ENCODE assay signal across 21 cellular contexts in genomic region chr1:11989669-11990068, GRCh38. TPM values are rescaled to one million over a fixed set of nuclear protein-coding genes. Genes with fewer than 3 reads are reported as not detected.
A peak's percentile ranks its signal among the peaks of the same experiment; 100 is the strongest.
DNase-seq lines count a peak whose midpoint lies in the region; ATAC-seq and TF ChIP-seq lines count a peak whose summit lies in the region.
"Had no signal": no experiment of that assay in that cellular context is flagged by ENCODE, and none has a peak within 500 bp of the region (broad histone marks: within the 10 kb centered on the region; RNA-seq: fewer than 3 reads in every experiment).

No MANE protein-coding gene starts in this region.

- WGBS in psoas muscle, 3 donors, result 43 to 64% (median 47%) methylated on average over 7 of the region's 7 CpGs
- no CpG with 5 or more reads among the region's 7 CpGs for WGBS in trophoblast cell (ENCODE audit: extremely low coverage, insufficient coverage, insufficient read length)
- WGBS in neuronal stem cell (ENCODE audit: extremely low coverage in 2 of 2, insufficient read length in 2 of 2, insufficient replicate concordance in 1 of 2), 2 donors, result no CpG with 5 or more reads among the region's 7 CpGs

- no peaks in the 10 kb centered on the region for H3K27me3 ChIP-seq in right atrium auricular region
- no peaks in the 10 kb centered on the region for H3K27me3 ChIP-seq in psoas muscle (ENCODE audit: insufficient read depth in 3 of 3, low read length in 2 of 3)
- H3K27me3 ChIP-seq in vagina, result no peaks in the 10 kb centered on the region
- H3K27me3 ChIP-seq in trophoblast cell (ENCODE audit: insufficient read depth, low read length), result no peaks in the 10 kb centered on the region
- H3K27me3 ChIP-seq in neuronal stem cell (ENCODE audit: control insufficient read depth in 3 of 3, insufficient read depth in 3 of 3, low read depth in 1 of 3, low read length in 3 of 3), result no peaks in the 10 kb centered on the region

- no peaks in the 10 kb centered on the region for H3K9me3 ChIP-seq in right atrium auricular region
- H3K9me3 ChIP-seq in psoas muscle, result no peaks in the 10 kb centered on the region
- no peaks in the 10 kb centered on the region for H3K9me3 ChIP-seq in vagina
- H3K9me3 ChIP-seq in trophoblast cell (ENCODE audit: insufficient read depth, low read depth, low read length), result no peaks in the 10 kb centered on the region
- no peaks in the 10 kb centered on the region for H3K9me3 ChIP-seq in neuronal stem cell (replicated peaks in 1 of 2; ENCODE audit: control insufficient read depth in 2 of 2, insufficient read depth in 1 of 2, low read depth in 1 of 2, low read length in 2 of 2)

- TF ChIP-seq CTCF in right atrium auricular region (IDR thresholded peaks at IDR 0.05), result no peak
- TF ChIP-seq CTCF in psoas muscle (IDR thresholded peaks at IDR 0.05), result no peak
- no peak for TF ChIP-seq CTCF in vagina (IDR thresholded peaks at IDR 0.05)

- H2AK5ac ChIP-seq in trophoblast cell (ENCODE audit: low read length) (no peak overlapping the region), neuronal stem cell (ENCODE audit: low read depth, low read length) (no peak overlapping the region)

- H2BK5ac ChIP-seq in trophoblast cell (ENCODE audit: low read depth, low read length, poor library complexity), result no peak overlapping the region
- no peak overlapping the region for H2BK5ac ChIP-seq in neuronal stem cell (ENCODE audit: low read length)

- H3K4me1 ChIP-seq in right atrium auricular region (peaks cover 0 to 50% of the 10 kb centered on the region in 2 donors), psoas muscle (peaks cover 50% of the 10 kb centered on the region), vagina (peaks cover 8% of the 10 kb centered on the region), trophoblast cell (ENCODE audit: control insufficient read depth in 1 of 2, insufficient read depth in 2 of 2, low read length in 2 of 2) (peaks cover 3 to 4% of the 10 kb centered on the region in 2 experiments), neuronal stem cell (ENCODE audit: control insufficient read depth in 2 of 2, insufficient read depth in 1 of 2, low read depth in 1 of 2, low read length in 2 of 2) (no peaks in the 10 kb centered on the region)

- H3K79me1 ChIP-seq in trophoblast cell (ENCODE audit: low read length), result peaks cover 3% of the 10 kb centered on the region
- H3K79me1 ChIP-seq in neuronal stem cell (ENCODE audit: low read depth, low read length), result peaks cover 16% of the 10 kb centered on the region

- H3K36me3 ChIP-seq in right atrium auricular region (peaks cover 84% of the 10 kb centered on the region), psoas muscle (ENCODE audit: insufficient read depth in 1 of 2, low read depth in 1 of 2) (peaks cover 6 to 92% of the 10 kb centered on the region in 2 donors), vagina (peaks cover 0 to 54% of the 10 kb centered on the region in 2 donors), trophoblast cell (ENCODE audit: control insufficient read depth in 1 of 2, insufficient read depth in 2 of 2, low read length in 2 of 2) (peaks cover 35 to 55% of the 10 kb centered on the region in 2 experiments), neuronal stem cell (replicated peaks in 1 of 2; ENCODE audit: control insufficient read depth in 2 of 2, insufficient read depth in 2 of 2, low read length in 2 of 2) (peaks cover 37 to 78% of the 10 kb centered on the region in 2 donors)

- ATAC-seq in Right ventricle myocardium inferior, result peak; percentile 32
- ATAC-seq in psoas muscle, result peak; percentile 36 to 66 (median 58)
- no peak for ATAC-seq in HG03108 (IDR thresholded peaks at IDR 0.05; ENCODE audit: unreplicated experiment)
- ATAC-seq: CD8-positive, alpha-beta T cell; T-helper 17 cell had no signal

- H2BK120ac ChIP-seq in trophoblast cell (ENCODE audit: insufficient read depth, low read length, poor library complexity) (no peak overlapping the region), neuronal stem cell (ENCODE audit: low read depth, low read length) (no peak overlapping the region)

- TF ChIP-seq POLR2A in vagina (IDR thresholded peaks at IDR 0.05), result no peak

- H4K8ac ChIP-seq in trophoblast cell (ENCODE audit: low read depth, low read length) (no peak overlapping the region), neuronal stem cell (ENCODE audit: low read depth, low read length) (no peak overlapping the region)

- no peak overlapping the region for H4K12ac ChIP-seq in trophoblast cell (ENCODE audit: low read depth, low read length)

- H3K4me2 ChIP-seq in trophoblast cell (ENCODE audit: low read length), result no peak overlapping the region
- no peak overlapping the region for H3K4me2 ChIP-seq in neuronal stem cell (ENCODE audit: insufficient read depth, low read length, poor library complexity, severe bottlenecking)

- H2BK12ac ChIP-seq in trophoblast cell (ENCODE audit: low read length) (no peak overlapping the region), neuronal stem cell (ENCODE audit: low read length) (no peak overlapping the region)

- H2BK15ac ChIP-seq in neuronal stem cell (ENCODE audit: low read length), result no peak overlapping the region

- H3K9ac ChIP-seq in trophoblast cell (ENCODE audit: low read length), result no peak overlapping the region
- H3K9ac ChIP-seq in neuronal stem cell (ENCODE audit: low read depth, low read length, poor library complexity), result no peak overlapping the region

- H2AFZ ChIP-seq in trophoblast cell (ENCODE audit: insufficient read depth, low read length, poor library complexity) (no peak overlapping the region), neuronal stem cell (ENCODE audit: low read length) (no peak overlapping the region)

- DNase-seq in Right ventricle myocardium inferior (ENCODE audit: missing footprints), result no peak
- no peak for DNase-seq in cardiac septum (ENCODE audit: low spot score)
- no peak for DNase-seq in right atrium auricular region (ENCODE audit: low spot score)
- DNase-seq in psoas muscle, result no peak
- no peak for DNase-seq in vagina (ENCODE audit: extremely low spot score in 2 of 2)
- no peak for DNase-seq in trophoblast cell
- no peak for DNase-seq in neuronal stem cell (ENCODE audit: low spot score)
- DNase-seq: activated naive CD4-positive, alpha-beta T cell treated with anti-CD3 and anti-CD28 coated beads for 36 hours; activated T-cell treated with anti-CD3 and anti-CD28 coated beads, Interleukin-2, amount 50 U/mL, for 48 hours; CD8-positive, alpha-beta T cell; GDM1; kidney; mesendoderm; NCI-H1694; NCI-H510A treated with DMSO at 0.1 percent for 48 hours; nucleus accumbens; stimulated activated CD4-positive, alpha-beta T cell treated with anti-CD3 and anti-CD28 coated beads, Interleukin-12 subunit alpha, Interleukin-12 subunit beta, amount 100 ng/mL, for 4 hours; stimulated activated CD4-positive, alpha-beta T cell treated with anti-CD3 and anti-CD28 coated beads, Interleukin-4, amount 100 ng/mL, for 4 hours; stimulated activated naive CD4-positive, alpha-beta T cell treated with Interleukin-2 at 50 U/mL for 16 hours; T-helper 17 cell had no signal

- H3K18ac ChIP-seq in trophoblast cell (ENCODE audit: low read length), result no peak overlapping the region
- no peak overlapping the region for H3K18ac ChIP-seq in neuronal stem cell (ENCODE audit: low read length)

- peak overlapping the region; percentile 95 for H3K27ac ChIP-seq in right atrium auricular region
- H3K27ac ChIP-seq in psoas muscle, result peak overlapping the region; percentile 97
- H3K27ac ChIP-seq in vagina, result peak overlapping the region; percentile 28
- H3K27ac ChIP-seq in trophoblast cell (ENCODE audit: low read depth, low read length), result no peak overlapping the region
- no peak overlapping the region for H3K27ac ChIP-seq in neuronal stem cell (replicated peaks; ENCODE audit: low read length)

- peaks cover under 1% of the 10 kb centered on the region for H3K79me2 ChIP-seq in trophoblast cell (ENCODE audit: control insufficient read depth, insufficient read depth, low read length, poor library complexity)

- no peak overlapping the region for H3K4me3 ChIP-seq in right atrium auricular region
- peak overlapping the region; percentile 5 for H3K4me3 ChIP-seq in psoas muscle
- H3K4me3 ChIP-seq in vagina, result no peak overlapping the region
- H3K4me3 ChIP-seq in trophoblast cell (ENCODE audit: low read depth, low read length), result no peak overlapping the region
- H3K4me3 ChIP-seq in neuronal stem cell (ENCODE audit: low read length in 2 of 2), result no peak overlapping the region

- no peak overlapping the region for H3K14ac ChIP-seq in trophoblast cell (ENCODE audit: low read length)
- H3K14ac ChIP-seq in neuronal stem cell (ENCODE audit: low read length), result no peak overlapping the region

- no peak overlapping the region for H3K4ac ChIP-seq in trophoblast cell (ENCODE audit: low read depth, low read length)
- no peak overlapping the region for H3K4ac ChIP-seq in neuronal stem cell (ENCODE audit: low read length)

- no peak overlapping the region for H4K91ac ChIP-seq in trophoblast cell (ENCODE audit: low read depth, low read length)
- H4K91ac ChIP-seq in neuronal stem cell (ENCODE audit: low read depth, low read length, poor library complexity), result no peak overlapping the region

- intact Hi-C loops in Right ventricle myocardium inferior (cut with DNase I), result no loop called here
- intact Hi-C loops in cardiac septum (cut with DNase I), result loop anchor here (2.0 kb wide), 1 partner anchor 103 kb away; no protein-coding TSS in a partner anchor
- intact Hi-C loops in psoas muscle (cut with DNase I), result no loop called here
- intact Hi-C loops in vagina (cut with DNase I), result no loop called here

- H3K23ac ChIP-seq in trophoblast cell (ENCODE audit: low read length), result no peak overlapping the region
- H3K23ac ChIP-seq in neuronal stem cell (ENCODE audit: low read depth, low read length, poor library complexity), result no peak overlapping the region

RNA-seq across cellular contexts. Expression of gene MFN2, which starts 9.4 kb away (rescaled TPM):
- 697 TPM for total RNA-seq in Right ventricle myocardium inferior
- 619 TPM for total RNA-seq in cardiac septum
- 100 to 1,000 TPM; 367 to 466 TPM for total RNA-seq in right atrium auricular region
- 100 to 1,000 TPM; 245 to 542 (median 320) TPM for total RNA-seq in psoas muscle
- polyA plus RNA-seq in psoas muscle, result 100 to 1,000 TPM; 163 to 225 (median 177) TPM
- 61.6 TPM for total RNA-seq in vagina
- 43.1 and 46.4 TPM in 2 replicates for polyA plus RNA-seq in trophoblast cell (2013)
- polyA plus RNA-seq in neuronal stem cell (2013, experiment 1 of 2), result 35.1 TPM
- polyA plus RNA-seq in neuronal stem cell (2013, experiment 2 of 2), result 33.9 TPM

RNA-seq across cellular contexts. Expression of gene MIIP, which starts 29.6 kb away (rescaled TPM):
- total RNA-seq in Right ventricle myocardium inferior, result 12.3 TPM
- 18.7 TPM for total RNA-seq in cardiac septum
- 10 to 100 TPM; 19.1 to 31.0 TPM for total RNA-seq in right atrium auricular region
- 10 to 100 TPM; 14.4 to 20.3 (median 16.7) TPM for total RNA-seq in psoas muscle
- polyA plus RNA-seq in psoas muscle, result 10 to 100 TPM; 20.0 to 30.5 (median 23.4) TPM
- 34.6 TPM for total RNA-seq in vagina
- polyA plus RNA-seq in trophoblast cell (2013), result 32.1 and 33.6 TPM in 2 replicates
- 57.1 TPM for polyA plus RNA-seq in neuronal stem cell (2013, experiment 1 of 2)
- 54.7 TPM for polyA plus RNA-seq in neuronal stem cell (2013, experiment 2 of 2)

RNA-seq across cellular contexts. Expression of gene PLOD1, which starts 55.2 kb away (rescaled TPM):
- total RNA-seq in Right ventricle myocardium inferior (70.4 TPM), cardiac septum (52.6 TPM), right atrium auricular region (10 to 100 TPM; 56.1 to 58.1 TPM), psoas muscle (10 to 100 TPM; 25.1 to 52.3 (median 35.7) TPM), vagina (42.2 TPM)
- 10 to 100 TPM; 33.5 to 48.6 (median 39.1) TPM for polyA plus RNA-seq in psoas muscle
- 109 and 118 TPM in 2 replicates for polyA plus RNA-seq in trophoblast cell (2013)
- polyA plus RNA-seq in neuronal stem cell (2013, experiment 1 of 2), result 32.4 TPM
- 31.9 TPM for polyA plus RNA-seq in neuronal stem cell (2013, experiment 2 of 2)

Comparison
In these comparisons a context has a peak if more than half of its experiments do, and no peak if none do; other contexts are left out.
1. H3K27ac ChIP-seq: peak in right atrium auricular region (2 of 2), psoas muscle (single experiment) and vagina (single experiment); none in trophoblast cell (single experiment) and neuronal stem cell (single experiment).